In the genomic region with DNA sequence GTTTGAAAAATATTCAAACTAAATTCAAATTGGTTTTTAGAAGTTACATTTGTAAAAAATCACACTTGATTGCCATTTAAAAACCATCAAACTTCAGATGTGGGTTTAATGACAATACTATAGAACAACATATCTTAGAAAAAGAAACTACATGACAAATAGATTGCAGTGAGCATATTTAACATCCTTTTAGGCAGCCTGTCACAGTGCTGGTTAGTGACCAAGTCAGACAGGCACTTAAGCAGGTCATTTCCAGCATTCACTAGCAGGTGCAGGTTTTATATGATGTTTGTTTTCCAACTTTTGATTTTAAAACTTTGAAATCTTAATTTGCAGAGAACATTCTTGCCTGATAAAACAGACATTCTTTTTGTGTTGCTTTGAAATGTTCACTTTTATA, we compare ENCODE assay signal across 13 cellular contexts.
DNase-seq lines count a peak whose midpoint lies in the region; ATAC-seq and TF ChIP-seq lines count a peak whose summit lies in the region.
"Had no signal": no experiment of that assay in that cellular context is flagged by ENCODE, and none has a peak within 500 bp of the region (broad histone marks: within the 10 kb centered on the region; RNA-seq: fewer than 3 reads in every experiment).

No MANE protein-coding gene starts in this region.

- peak overlapping the region in 2 of 5 donors; percentile 9 to 48 for H3K4me3 Mint-ChIP-seq in immature natural killer cell
- H3K4me3 Mint-ChIP-seq: nephron had no signal

- H3K9me3 Mint-ChIP-seq in immature natural killer cell = no peaks in the 10 kb centered on the region
- H3K9me3 Mint-ChIP-seq: nephron had no signal

- H3K9ac ChIP-seq in SK-N-SH = 0 out of 2 replicates have a peak overlapping the region, but pooled peaks have one; percentile 9
- H3K9ac ChIP-seq in SU-DHL-6 (ENCODE audit: low read length) = no peak overlapping the region

- H3K9me3 ChIP-seq in SK-N-SH (no peaks in the 10 kb centered on the region), SU-DHL-6 (ENCODE audit: insufficient read depth, low read length) (no peaks in the 10 kb centered on the region)
- H3K9me3 ChIP-seq: body of pancreas had no signal

- H3K27me3 ChIP-seq in SK-N-SH (ENCODE audit: insufficient read depth) = no peaks in the 10 kb centered on the region
- no peaks in the 10 kb centered on the region for H3K27me3 ChIP-seq in SU-DHL-6 (ENCODE audit: low read length)
- H3K27me3 ChIP-seq: body of pancreas had no signal

- POLR2A ChIA-PET in SK-N-SH (lab: Yijun Ruan, JAX) = no interaction called here

- TF ChIP-seq EP300 in SK-N-SH (IDR thresholded peaks at IDR 0.05; ENCODE audit: borderline replicate concordance in 1 of 2, low read depth in 1 of 2, low read length in 1 of 2) = no peak

- H3K79me2 ChIP-seq in SK-N-SH (ENCODE audit: insufficient read depth) (peaks cover 100% of the 10 kb centered on the region), SU-DHL-6 (ENCODE audit: insufficient read depth, low read length) (peaks cover 100% of the 10 kb centered on the region)

- H4K20me1 ChIP-seq in SK-N-SH (ENCODE audit: insufficient read depth) = peaks cover 64% of the 10 kb centered on the region
- H4K20me1 ChIP-seq in SU-DHL-6 (ENCODE audit: low read depth, low read length) = peaks cover 13% of the 10 kb centered on the region

- TF ChIP-seq RAD21 in SK-N-SH (IDR thresholded peaks at IDR 0.05; ENCODE audit: low read length) = no peak

- no peak for ATAC-seq in SK-N-SH treated with all-trans-retinoic acid at 6 μM for 48 hours
- peak; percentile 62 for ATAC-seq in stimulated activated naive CD8-positive, alpha-beta T cell treated with anti-CD3 and anti-CD28 coated beads, Interleukin-15, Interleukin-2, amounts not matched to agents 100 U/mL and 50 U/mL, for 24 hours
- no peak for ATAC-seq in HG03342 (IDR thresholded peaks at IDR 0.05; ENCODE audit: unreplicated experiment)
- ATAC-seq: body of pancreas had no signal

- peak overlapping the region in 1 of 2 experiments; percentile 75; a peak in 1 of 4 replicates for H3K27ac ChIP-seq in SK-N-SH (ENCODE audit: low read depth in 2 of 2, low read length in 1 of 2)
- H3K27ac ChIP-seq in SU-DHL-6 (ENCODE audit: low read depth, low read length) = peak overlapping the region; percentile 41; the same call in 1 of the 2 replicates

- no peaks in the 10 kb centered on the region for H3K9me2 ChIP-seq in SK-N-SH
- H3K9me2 ChIP-seq in SU-DHL-6 (replicated peaks; ENCODE audit: insufficient read depth, low read length) = no peaks in the 10 kb centered on the region

- H3K4me3 ChIP-seq in SK-N-SH (ENCODE audit: low read depth in 2 of 2, low read length in 1 of 2) (no peak overlapping the region), SU-DHL-6 (ENCODE audit: insufficient read depth, low read length, poor library complexity, severe bottlenecking) (no peak overlapping the region)
- H3K4me3 ChIP-seq: body of pancreas had no signal

- H3K27me3 Mint-ChIP-seq in immature natural killer cell (ENCODE audit: low read depth in 3 of 3) = peaks cover 0 to 2% (median 0%) of the 10 kb centered on the region in 3 donors

- H3F3A ChIP-seq in SK-N-SH (replicated peaks; ENCODE audit: insufficient read depth) (peaks cover 19% of the 10 kb centered on the region), SU-DHL-6 (ENCODE audit: insufficient read depth) (peaks cover 36% of the 10 kb centered on the region; the same call in 1 of the 2 replicates)

- H3K4me2 ChIP-seq in SK-N-SH (peak overlapping the region; percentile 31; the same call in 1 of the 2 replicates), SU-DHL-6 (ENCODE audit: low read depth, low read length, poor library complexity, severe bottlenecking) (peak overlapping the region; percentile 33)

- H3K27ac Mint-ChIP-seq in immature natural killer cell = peak overlapping the region; percentile 40 to 74 (median 60)
- H3K27ac Mint-ChIP-seq: nephron had no signal

- TF ChIP-seq CTCF in SK-N-SH (IDR thresholded peaks at IDR 0.05) (no peak), SU-DHL-6 (IDR thresholded peaks at IDR 0.05; ENCODE audit: insufficient read depth, low read length, poor library complexity, severe bottlenecking) (no peak)

- H2AFZ ChIP-seq in SK-N-SH (ENCODE audit: low read depth) (no peak overlapping the region), SU-DHL-6 (ENCODE audit: low read depth, low read length, severe bottlenecking) (no peak overlapping the region)

- H3K36me3 ChIP-seq in SK-N-SH (replicated peaks in 1 of 2; ENCODE audit: control insufficient read depth in 1 of 2, insufficient read depth in 2 of 2, low read length in 1 of 2) (peaks cover 4 to 5% of the 10 kb centered on the region in 2 experiments), SU-DHL-6 (ENCODE audit: low read length) (no peaks in the 10 kb centered on the region; the same call in 1 of the 2 replicates)

- peaks cover 5 to 51% of the 10 kb centered on the region in 2 experiments; a peak in 2 of 4 replicates for H3K4me1 ChIP-seq in SK-N-SH (ENCODE audit: control insufficient read depth in 1 of 2, insufficient read depth in 2 of 2, low read depth in 1 of 2, low read length in 1 of 2)

- H3K4me1 Mint-ChIP-seq in immature natural killer cell = peaks cover 80 to 98% of the 10 kb centered on the region in 2 donors

- DNase-seq in SK-N-SH (no peak), immature natural killer cell (no peak), COR-L47 (lab: John Stamatoyannopoulos, UW) (no peak)
- no peak for DNase-seq in stimulated activated naive CD8-positive, alpha-beta T cell treated with anti-CD3 and anti-CD28 coated beads, Interleukin-15, Interleukin-2, amounts not matched to agents 100 U/mL and 50 U/mL, for 24 hours
- DNase-seq in NK-92 treated with Interleukin-12 subunit alpha and Interleukin-12 subunit beta, amount 100 ng/mL, for 24 hours (lab: John Stamatoyannopoulos, UW) = no peak
- DNase-seq: body of pancreas; NCI-H1092; NCI-H774; stimulated activated CD4-positive, alpha-beta T cell treated with anti-CD3 and anti-CD28 coated beads, Interleukin-15, amount 100 ng/mL, for 24 hours had no signal

- H3K36me3 Mint-ChIP-seq in immature natural killer cell = peaks cover 0 to 5% (median 0%) of the 10 kb centered on the region in 3 donors

- CTCF ChIA-PET in SK-N-SH (lab: Yijun Ruan, JAX) = no interaction called here

TF ChIP-seq in SK-N-SH, 30 proteins besides CTCF, POLR2A, EP300 and RAD21 (continues in another document):
- TF ChIP-seq, protein P1, sequence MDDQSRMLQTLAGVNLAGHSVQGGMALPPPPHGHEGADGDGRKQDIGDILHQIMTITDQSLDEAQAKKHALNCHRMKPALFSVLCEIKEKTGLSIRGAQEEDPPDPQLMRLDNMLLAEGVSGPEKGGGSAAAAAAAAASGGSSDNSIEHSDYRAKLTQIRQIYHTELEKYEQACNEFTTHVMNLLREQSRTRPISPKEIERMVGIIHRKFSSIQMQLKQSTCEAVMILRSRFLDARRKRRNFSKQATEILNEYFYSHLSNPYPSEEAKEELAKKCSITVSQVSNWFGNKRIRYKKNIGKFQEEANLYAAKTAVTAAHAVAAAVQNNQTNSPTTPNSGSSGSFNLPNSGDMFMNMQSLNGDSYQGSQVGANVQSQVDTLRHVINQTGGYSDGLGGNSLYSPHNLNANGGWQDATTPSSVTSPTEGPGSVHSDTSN (IDR thresholded peaks at IDR 0.05) = no peak

TF ChIP-seq in SK-N-SH treated with all-trans-retinoic acid at 6 μM for 48 hours, 23 proteins besides CTCF, POLR2A, EP300 and RAD21:
- TF ChIP-seq CSDC2 (CRISPR knock-in tag; IDR thresholded peaks at IDR 0.05) = no peak
- TF ChIP-seq, protein P2, sequence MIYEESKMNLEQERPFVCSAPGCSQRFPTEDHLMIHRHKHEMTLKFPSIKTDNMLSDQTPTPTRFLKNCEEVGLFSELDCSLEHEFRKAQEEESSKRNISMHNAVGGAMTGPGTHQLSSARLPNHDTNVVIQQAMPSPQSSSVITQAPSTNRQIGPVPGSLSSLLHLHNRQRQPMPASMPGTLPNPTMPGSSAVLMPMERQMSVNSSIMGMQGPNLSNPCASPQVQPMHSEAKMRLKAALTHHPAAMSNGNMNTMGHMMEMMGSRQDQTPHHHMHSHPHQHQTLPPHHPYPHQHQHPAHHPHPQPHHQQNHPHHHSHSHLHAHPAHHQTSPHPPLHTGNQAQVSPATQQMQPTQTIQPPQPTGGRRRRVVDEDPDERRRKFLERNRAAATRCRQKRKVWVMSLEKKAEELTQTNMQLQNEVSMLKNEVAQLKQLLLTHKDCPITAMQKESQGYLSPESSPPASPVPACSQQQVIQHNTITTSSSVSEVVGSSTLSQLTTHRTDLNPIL (CRISPR knock-in tag; IDR thresholded peaks at IDR 0.05; ENCODE audit: low read depth) = no peak
- TF ChIP-seq, protein P3, sequence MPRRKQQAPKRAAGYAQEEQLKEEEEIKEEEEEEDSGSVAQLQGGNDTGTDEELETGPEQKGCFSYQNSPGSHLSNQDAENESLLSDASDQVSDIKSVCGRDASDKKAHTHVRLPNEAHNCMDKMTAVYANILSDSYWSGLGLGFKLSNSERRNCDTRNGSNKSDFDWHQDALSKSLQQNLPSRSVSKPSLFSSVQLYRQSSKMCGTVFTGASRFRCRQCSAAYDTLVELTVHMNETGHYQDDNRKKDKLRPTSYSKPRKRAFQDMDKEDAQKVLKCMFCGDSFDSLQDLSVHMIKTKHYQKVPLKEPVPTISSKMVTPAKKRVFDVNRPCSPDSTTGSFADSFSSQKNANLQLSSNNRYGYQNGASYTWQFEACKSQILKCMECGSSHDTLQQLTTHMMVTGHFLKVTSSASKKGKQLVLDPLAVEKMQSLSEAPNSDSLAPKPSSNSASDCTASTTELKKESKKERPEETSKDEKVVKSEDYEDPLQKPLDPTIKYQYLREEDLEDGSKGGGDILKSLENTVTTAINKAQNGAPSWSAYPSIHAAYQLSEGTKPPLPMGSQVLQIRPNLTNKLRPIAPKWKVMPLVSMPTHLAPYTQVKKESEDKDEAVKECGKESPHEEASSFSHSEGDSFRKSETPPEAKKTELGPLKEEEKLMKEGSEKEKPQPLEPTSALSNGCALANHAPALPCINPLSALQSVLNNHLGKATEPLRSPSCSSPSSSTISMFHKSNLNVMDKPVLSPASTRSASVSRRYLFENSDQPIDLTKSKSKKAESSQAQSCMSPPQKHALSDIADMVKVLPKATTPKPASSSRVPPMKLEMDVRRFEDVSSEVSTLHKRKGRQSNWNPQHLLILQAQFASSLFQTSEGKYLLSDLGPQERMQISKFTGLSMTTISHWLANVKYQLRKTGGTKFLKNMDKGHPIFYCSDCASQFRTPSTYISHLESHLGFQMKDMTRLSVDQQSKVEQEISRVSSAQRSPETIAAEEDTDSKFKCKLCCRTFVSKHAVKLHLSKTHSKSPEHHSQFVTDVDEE (CRISPR knock-in tag; IDR thresholded peaks at IDR 0.05) = no peak
- TF ChIP-seq ZC3H10 (CRISPR knock-in tag; IDR thresholded peaks at IDR 0.05) = no peak
- no peak for TF ChIP-seq GLIS3 (CRISPR knock-in tag; IDR thresholded peaks at IDR 0.05)
- no peak for TF ChIP-seq SNAI2 (CRISPR knock-in tag; IDR thresholded peaks at IDR 0.05)
- no peak for TF ChIP-seq ARNTL (CRISPR knock-in tag; IDR thresholded peaks at IDR 0.05; ENCODE audit: borderline replicate concordance, low read depth)
- no peak for TF ChIP-seq ZNF8 (CRISPR knock-in tag; IDR thresholded peaks at IDR 0.05)
- TF ChIP-seq OSR1 (CRISPR knock-in tag; IDR thresholded peaks at IDR 0.05) = no peak
